In genomic region chr16:11372924-11373306, GRCh38 we compare ENCODE assay signal across 17 cellular contexts.
"Had no signal": no experiment of that assay in that cellular context is flagged by ENCODE, and none has a peak within 500 bp of the region (broad histone marks: within the 10 kb centered on the region; RNA-seq: fewer than 3 reads in every experiment).

No MANE protein-coding gene starts in this region.

- H3K36me3 ChIP-seq: left lung, neutrophil, pancreas, tibial nerve had no signal

- ATAC-seq: activated CD4-positive, alpha-beta T cell treated with anti-CD3 and anti-CD28 coated beads for 36 hours; foreskin keratinocyte; left lung; pancreas; stimulated activated naive CD8-positive, alpha-beta T cell treated with anti-CD3 and anti-CD28 coated beads, Interleukin-15, Interleukin-2, amounts not matched to agents 100 U/mL and 50 U/mL, for 24 hours; WTC11 had no signal

- H3K4me3 ChIP-seq: left lung, pancreas, tibial nerve had no signal

- H3K9me3 ChIP-seq: left lung, neutrophil, pancreas, tibial nerve had no signal

- H3K4me1 ChIP-seq: foreskin keratinocyte, pancreas, tibial nerve had no signal

- H3K27ac ChIP-seq: foreskin keratinocyte, left lung, neutrophil, pancreas, tibial nerve had no signal

- FAIRE-seq: colon, keratinocyte, pancreas had no signal

- DNase-seq: activated CD4-positive, alpha-beta T cell treated with anti-CD3 and anti-CD28 coated beads for 36 hours; activated CD4-positive, alpha-beta T cell treated with anti-CD3 and anti-CD28 coated beads, Interleukin-2, amount 50 U/mL, for 48 hours; activated naive CD4-positive, alpha-beta T cell treated with Interleukin-2 at 50 U/mL for 16 hours; activated T-cell treated with anti-CD3 and anti-CD28 coated beads, Interleukin-2, amount 50 U/mL, for 24 hours; anterior cingulate cortex; caudate nucleus; foreskin keratinocyte; hypothalamus; stimulated activated naive CD8-positive, alpha-beta T cell treated with anti-CD3 and anti-CD28 coated beads, Interleukin-15, Interleukin-2, amounts not matched to agents 100 U/mL and 50 U/mL, for 24 hours; substantia nigra had no signal

- H3K27me3 ChIP-seq: left lung, neutrophil, pancreas, tibial nerve had no signal
